In the genomic region with DNA sequence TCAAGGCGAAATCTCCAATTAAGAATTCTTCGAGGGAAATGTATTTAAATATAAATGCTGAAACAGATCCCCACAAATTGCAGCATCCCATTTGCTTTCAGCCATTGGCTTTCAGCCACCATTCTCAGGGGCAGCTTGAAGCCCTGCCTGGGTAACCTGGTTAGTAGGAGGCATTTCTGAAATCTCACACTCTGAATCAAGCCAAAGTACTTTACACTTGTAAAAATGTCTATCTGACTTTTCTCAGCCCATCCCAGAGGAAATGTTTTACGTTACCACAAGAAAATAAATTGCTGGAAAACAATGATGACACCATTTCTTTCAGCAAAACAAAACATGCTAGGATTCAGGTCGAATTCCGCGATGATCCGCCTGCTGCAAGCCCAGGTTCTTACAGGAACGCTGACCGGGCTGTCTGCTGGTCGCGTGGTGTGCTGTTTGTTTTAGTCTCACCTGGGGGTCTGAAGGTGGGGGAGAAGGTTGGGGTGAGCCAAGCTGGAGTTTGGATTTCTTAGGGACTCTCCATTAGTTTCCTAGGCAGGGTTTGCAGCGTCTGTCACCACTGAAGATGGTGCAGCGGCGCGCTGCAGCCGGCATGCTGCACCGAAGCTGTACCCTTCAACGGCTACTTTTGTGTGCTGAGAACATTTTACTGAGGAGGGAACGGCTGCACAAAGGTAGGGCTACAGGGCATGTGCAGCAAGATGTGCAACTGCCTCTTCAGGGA, we compare ENCODE assay signal across 16 cellular contexts.
A peak's percentile ranks its signal among the peaks of the same experiment; 100 is the strongest.
DNase-seq lines count a peak whose midpoint lies in the region; ATAC-seq and TF ChIP-seq lines count a peak whose summit lies in the region.
"Had no signal": no experiment of that assay in that cellular context is flagged by ENCODE, and none has a peak within 500 bp of the region (broad histone marks: within the 10 kb centered on the region; RNA-seq: fewer than 3 reads in every experiment).

No MANE protein-coding gene starts in this region.

- no peak for TF ChIP-seq CTCF in retinal pigment epithelial cell (conservative IDR thresholded peaks at IDR 0.05; ENCODE audit: low read depth, low read length)

- no peak overlapping the region for H3K27ac ChIP-seq in iPS-18a (ENCODE audit: low read length)
- H3K27ac ChIP-seq: A549, gastroesophageal sphincter, right atrium auricular region had no signal

- H3K4me3 ChIP-seq in iPS-18a (ENCODE audit: low read length) (peak overlapping the region; percentile 64), retinal pigment epithelial cell (ENCODE audit: low read length) (peak overlapping the region; percentile 30)
- H3K4me3 ChIP-seq: A549, gastroesophageal sphincter had no signal

- no peaks in the 10 kb centered on the region for H3K36me3 ChIP-seq in iPS-18a (ENCODE audit: control insufficient read depth, low read depth, low read length)
- H3K36me3 ChIP-seq: gastroesophageal sphincter, right atrium auricular region had no signal

- H3K27me3 ChIP-seq in iPS-18a (ENCODE audit: control insufficient read depth, insufficient read depth, low read length), result peaks cover 46% of the 10 kb centered on the region
- H3K27me3 ChIP-seq: right atrium auricular region had no signal

- no peak overlapping the region for H3K9ac ChIP-seq in iPS-18a (ENCODE audit: low read length)

- ATAC-seq in GM21576 (IDR thresholded peaks at IDR 0.05; ENCODE audit: unreplicated experiment), result no peak
- ATAC-seq: A549; activated CD4-positive, CD25-positive, alpha-beta regulatory T cell treated with anti-CD3 and anti-CD28 coated beads, Interleukin-2, amount 50 U/mL, for 24 hours; gastroesophageal sphincter had no signal

- no peaks in the 10 kb centered on the region for H3K9me3 ChIP-seq in iPS-18a (ENCODE audit: control insufficient read depth, low read depth, low read length)
- H3K9me3 ChIP-seq: A549, gastroesophageal sphincter, right atrium auricular region had no signal

- H3K4me1 ChIP-seq in iPS-18a (ENCODE audit: control insufficient read depth, low read depth, low read length), result peaks cover 16% of the 10 kb centered on the region
- H3K4me1 ChIP-seq: A549 had no signal

- DNase-seq in NCI-H748 (lab: John Stamatoyannopoulos, UW; ENCODE audit: unreplicated experiment) (peak; percentile 22), NCI-H748 treated with DMSO at 0.1 percent for 48 hours (lab: John Stamatoyannopoulos, UW) (no peak), amniotic epithelial cell (ENCODE audit: low read depth) (peak; percentile 7), retinal pigment epithelial cell (ENCODE audit: low read depth) (no peak), T-helper 9 cell (no peak)
- DNase-seq in activated T-cell treated with anti-CD3 and anti-CD28 coated beads, Interleukin-2, amount 50 U/mL, for 1 hour, result no peak
- DNase-seq: activated effector memory CD4-positive, alpha-beta T cell treated with anti-CD3 and anti-CD28 coated beads, Interleukin-2, amount 50 U/mL, for 16 hours; DMS153; MM.1S; NCI-H526 treated with DMSO at 0.1 percent for 48 hours had no signal

Comparison
In these comparisons a context has a peak if more than half of its experiments do, and no peak if none do; other contexts are left out.
1. DNase-seq: peak in NCI-H748 (single experiment) and amniotic epithelial cell (single experiment); none in NCI-H748 treated with DMSO at 0.1 percent for 48 hours (single experiment), retinal pigment epithelial cell (single experiment), T-helper 9 cell (single experiment) and activated T-cell treated with anti-CD3 and anti-CD28 coated beads, Interleukin-2, amount 50 U/mL, for 1 hour (single experiment).